19 cellular contexts compared by ENCODE assay signal in the genomic region with DNA sequence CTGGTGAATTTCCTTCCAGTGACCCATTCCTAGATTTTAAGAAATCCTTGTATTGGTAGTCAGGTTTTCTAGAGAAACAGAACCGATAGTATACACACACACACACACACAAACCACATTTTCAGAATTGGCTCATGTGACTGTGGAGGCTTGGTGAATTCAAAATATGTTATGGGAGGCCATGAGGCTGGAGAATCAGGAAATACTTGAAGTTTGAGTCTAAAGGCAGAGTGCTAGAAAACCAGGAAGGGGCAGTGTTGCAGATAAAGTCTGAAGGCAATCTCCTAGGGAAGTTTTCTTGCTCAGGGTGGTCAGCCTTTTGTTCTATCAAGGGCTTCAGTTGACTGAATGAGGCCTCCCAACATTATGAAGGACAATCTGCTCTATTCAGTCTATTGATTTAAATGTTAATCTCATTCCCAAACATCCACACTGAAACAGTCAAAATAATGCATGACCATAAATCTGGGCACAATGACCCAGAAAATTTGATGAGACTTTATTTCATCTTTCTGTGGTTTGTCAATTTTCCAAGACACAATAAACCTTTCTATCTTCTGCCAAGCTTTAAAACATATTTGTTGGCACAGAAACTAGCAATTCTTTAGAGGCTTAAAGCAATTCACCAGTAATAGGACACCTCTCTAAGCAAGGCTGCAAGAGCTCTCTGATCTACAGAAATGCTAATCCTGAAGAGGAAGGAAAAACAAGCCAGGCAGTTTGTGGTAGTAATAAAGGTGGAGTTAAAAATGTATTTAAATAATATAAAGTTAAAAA.
DNase-seq lines count a peak whose midpoint lies in the region; ATAC-seq and TF ChIP-seq lines count a peak whose summit lies in the region.
"Had no signal": no experiment of that assay in that cellular context is flagged by ENCODE, and none has a peak within 500 bp of the region (broad histone marks: within the 10 kb centered on the region; RNA-seq: fewer than 3 reads in every experiment).

No MANE protein-coding gene starts in this region.

- 75% methylated on average over 1 of the region's 1 CpG for WGBS in smooth muscle cell (ENCODE audit: low lambda C conversion rate)
- 100% methylated on average over 1 of the region's 1 CpG; no CpG with 5 or more reads in 1 of the 2 donors for WGBS in gastroesophageal sphincter (ENCODE audit: low coverage in 1 of 2), 2 donors

- H3K36me3 ChIP-seq in smooth muscle cell (ENCODE audit: low read depth) (no peaks in the 10 kb centered on the region), ascending aorta (no peaks in the 10 kb centered on the region), gastroesophageal sphincter (no peaks in the 10 kb centered on the region)
- H3K36me3 ChIP-seq: heart left ventricle had no signal

- H3K4me3 ChIP-seq in fibroblast of villous mesenchyme (ENCODE audit: low read depth, low read length) (no peak overlapping the region), smooth muscle cell (no peak overlapping the region), ascending aorta (no peak overlapping the region), gastroesophageal sphincter (no peak overlapping the region)
- H3K4me3 ChIP-seq: heart left ventricle had no signal

- H3K4me2 ChIP-seq in smooth muscle cell: no peak overlapping the region
- H3K4me2 ChIP-seq: KMS-11 had no signal

- H2AFZ ChIP-seq in smooth muscle cell (ENCODE audit: low read depth): peak overlapping the region; percentile 44

- no peak overlapping the region for H3K9ac ChIP-seq in smooth muscle cell (ENCODE audit: low read depth)
- H3K9ac ChIP-seq: KMS-11 had no signal

- peak; percentile 15 for DNase-seq in NCI-H2107 treated with DMSO at 0.1 percent for 48 hours (lab: John Stamatoyannopoulos, UW; ENCODE audit: unreplicated experiment)
- no peak for DNase-seq in NCI-H2107 (lab: John Stamatoyannopoulos, UW)
- peak; percentile 3 for DNase-seq in fibroblast of villous mesenchyme (ENCODE audit: low read depth)
- no peak for DNase-seq in smooth muscle cell (lab: John Stamatoyannopoulos, UW; ENCODE audit: unreplicated experiment)
- DNase-seq in ascending aorta (ENCODE audit: low spot score in 2 of 2): no peak
- no peak for DNase-seq in HuH-7 (ENCODE audit: low spot score)
- DNase-seq: 8988T; CD8-positive, alpha-beta T cell; heart left ventricle; left cardiac atrium; NCI-H187 treated with DMSO at 0.1 percent for 48 hours; NCI-H69; posterior cingulate gyrus had no signal

- peak overlapping the region; percentile 18; the same call in 1 of the 2 replicates for H3K27ac ChIP-seq in VCaP
- no peak overlapping the region for H3K27ac ChIP-seq in smooth muscle cell (ENCODE audit: low read depth)
- H3K27ac ChIP-seq in ascending aorta: no peak overlapping the region
- H3K27ac ChIP-seq in gastroesophageal sphincter: no peak overlapping the region
- H3K27ac ChIP-seq: heart left ventricle, KMS-11, RWPE1 had no signal

- H3K27me3 ChIP-seq in smooth muscle cell (ENCODE audit: low read depth): no peaks in the 10 kb centered on the region
- no peaks in the 10 kb centered on the region for H3K27me3 ChIP-seq in ascending aorta
- H3K27me3 ChIP-seq in gastroesophageal sphincter: no peaks in the 10 kb centered on the region
- H3K27me3 ChIP-seq: heart left ventricle had no signal

- TF ChIP-seq EP300 in gastroesophageal sphincter (IDR thresholded peaks at IDR 0.05): no peak

- H3K9me3 ChIP-seq in smooth muscle cell (replicated peaks; ENCODE audit: low read depth) (no peaks in the 10 kb centered on the region), ascending aorta (no peaks in the 10 kb centered on the region), gastroesophageal sphincter (no peaks in the 10 kb centered on the region)
- H3K9me3 ChIP-seq: heart left ventricle had no signal

- no peaks in the 10 kb centered on the region for H4K20me1 ChIP-seq in smooth muscle cell (ENCODE audit: low read depth)

- H3K4me1 ChIP-seq in smooth muscle cell (ENCODE audit: low read depth) (peaks cover 18% of the 10 kb centered on the region), ascending aorta (no peaks in the 10 kb centered on the region), gastroesophageal sphincter (no peaks in the 10 kb centered on the region)

- H3F3A ChIP-seq in smooth muscle cell (ENCODE audit: low read depth): no peaks in the 10 kb centered on the region

- intact Hi-C loops in ascending aorta (cut with DNase I): no loop called here

- no peaks in the 10 kb centered on the region for H3K79me2 ChIP-seq in smooth muscle cell (ENCODE audit: low read depth)

- no peak for ATAC-seq in gastroesophageal sphincter
- ATAC-seq: activated naive CD4-positive, alpha-beta T cell treated with anti-CD3 and anti-CD28 coated beads, Interleukin-2, amount 50 U/mL, for 72 hours; CD8-positive, alpha-beta T cell; HCT116; heart left ventricle; left cardiac atrium had no signal

- no peak for TF ChIP-seq POLR2A in gastroesophageal sphincter (IDR thresholded peaks at IDR 0.05)

- no peak for TF ChIP-seq CTCF in VCaP (conservative IDR thresholded peaks at IDR 0.05)
- no peak for TF ChIP-seq CTCF in fibroblast of villous mesenchyme (IDR thresholded peaks at IDR 0.05; ENCODE audit: insufficient read depth, low read depth, low read length)
- no peak for TF ChIP-seq CTCF in smooth muscle cell (IDR thresholded peaks at IDR 0.05; ENCODE audit: borderline replicate concordance, insufficient read depth, poor library complexity, severe bottlenecking)
- no peak for TF ChIP-seq CTCF in ascending aorta (IDR thresholded peaks at IDR 0.05)
- no peak for TF ChIP-seq CTCF in gastroesophageal sphincter (IDR thresholded peaks at IDR 0.05)

Comparison
In these comparisons a context has a peak if more than half of its experiments do, and no peak if none do; other contexts are left out.
1. DNase-seq: peak in NCI-H2107 treated with DMSO at 0.1 percent for 48 hours (single experiment) and fibroblast of villous mesenchyme (single experiment); none in NCI-H2107 (single experiment), smooth muscle cell (single experiment), ascending aorta (0 of 2) and HuH-7 (single experiment).